Comparison of ENCODE assay signal across 8 cellular contexts in the genomic region with DNA sequence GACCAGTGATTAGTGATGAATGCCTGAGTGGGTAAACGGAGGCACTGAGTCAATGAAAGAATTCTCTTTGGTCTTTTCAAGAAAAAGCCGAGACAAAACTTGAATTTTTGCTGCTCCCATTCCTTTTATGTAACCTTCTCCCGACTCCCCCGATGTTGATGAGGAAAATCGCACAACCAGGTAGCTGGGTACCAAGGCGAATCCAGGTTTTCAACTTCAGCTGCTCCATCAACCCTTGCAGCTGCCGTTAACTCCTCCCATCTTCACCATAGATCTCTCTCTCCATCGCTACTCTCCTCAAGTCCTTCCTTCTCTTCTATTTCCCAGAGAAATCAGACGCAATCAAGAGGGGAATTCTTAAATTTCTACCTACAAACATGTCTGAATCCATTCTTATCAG. TPM values are rescaled to one million over a fixed set of nuclear protein-coding genes. Genes with fewer than 3 reads are reported as not detected.
DNase-seq lines count a peak whose midpoint lies in the region; ATAC-seq and TF ChIP-seq lines count a peak whose summit lies in the region.

No MANE protein-coding gene starts in this region.

- no peaks in the 10 kb centered on the region for H3K9me3 Mint-ChIP-seq in CD4-positive, CD25-positive, alpha-beta regulatory T cell

- H2BK5ac ChIP-seq in IMR-90 (ENCODE audit: low read depth, low read length, poor library complexity, severe bottlenecking) (no peak overlapping the region), neuronal stem cell (ENCODE audit: low read length) (no peak overlapping the region)

- intact Hi-C loops in IMR-90 (cut with micrococcal nuclease) = no loop called here

- H3K9ac ChIP-seq in IMR-90 (ENCODE audit: low read depth, low read length) = no peak overlapping the region
- no peak overlapping the region for H3K9ac ChIP-seq in neuronal stem cell (ENCODE audit: low read depth, low read length, poor library complexity)

- in situ Hi-C loops in IMR-90 (cut with MboI; ENCODE audit: low sequenced_read_pairs) = no loop called here

- no peak overlapping the region for H3K23ac ChIP-seq in IMR-90 (ENCODE audit: low read depth, low read length)
- no peak overlapping the region for H3K23ac ChIP-seq in neuronal stem cell (ENCODE audit: low read depth, low read length, poor library complexity)

- H2BK12ac ChIP-seq in neuronal stem cell (ENCODE audit: low read length) = no peak overlapping the region

- H3K4ac ChIP-seq in IMR-90 (ENCODE audit: low read depth, low read length) (no peak overlapping the region), neuronal stem cell (ENCODE audit: low read length) (no peak overlapping the region)

- peaks cover 0 to 6% (median 2%) of the 10 kb centered on the region in 4 donors for H3K4me1 Mint-ChIP-seq in CD4-positive, CD25-positive, alpha-beta regulatory T cell

- H3K4me1 ChIP-seq in CD4-positive, CD25-positive, alpha-beta regulatory T cell (ENCODE audit: control insufficient read depth, insufficient read depth, low read length, poor library complexity, severe bottlenecking) = peaks cover 20% of the 10 kb centered on the region
- H3K4me1 ChIP-seq in IMR-90 (ENCODE audit: control insufficient read depth, insufficient read depth, low read length) (peaks cover 6% of the 10 kb centered on the region; the same call in 1 of the 2 replicates), neuronal stem cell (ENCODE audit: control insufficient read depth in 2 of 2, insufficient read depth in 1 of 2, low read depth in 1 of 2, low read length in 2 of 2) (peaks cover 8 to 24% of the 10 kb centered on the region in 2 donors)
- H3K4me1 ChIP-seq in effector memory CD4-positive, alpha-beta T cell (ENCODE audit: control insufficient read depth, insufficient read depth, low read length, poor library complexity, severe bottlenecking) = peaks cover 12% of the 10 kb centered on the region

- POLR2A ChIA-PET in IMR-90 (lab: Charles Lee; ENCODE audit: unreplicated experiment) = no interaction called here

- H4K91ac ChIP-seq in IMR-90 (ENCODE audit: insufficient read depth, low read depth, low read length) = no peak overlapping the region
- H4K91ac ChIP-seq in neuronal stem cell (ENCODE audit: low read depth, low read length, poor library complexity) = no peak overlapping the region

- no peak for DNase-seq in CD4-positive, CD25-positive, alpha-beta regulatory T cell
- no peak for DNase-seq in IMR-90
- DNase-seq in effector memory CD4-positive, alpha-beta T cell = no peak
- DNase-seq in neuronal stem cell (ENCODE audit: low spot score) = no peak
- DNase-seq in NCI-H146 (lab: John Stamatoyannopoulos, UW) = no peak

- no peak overlapping the region for H3K14ac ChIP-seq in IMR-90 (replicated peaks; ENCODE audit: low read depth, low read length)
- no peak overlapping the region for H3K14ac ChIP-seq in neuronal stem cell (ENCODE audit: low read length)

- H3K18ac ChIP-seq in IMR-90 (ENCODE audit: low read depth, low read length) (no peak overlapping the region), neuronal stem cell (ENCODE audit: low read length) (no peak overlapping the region)

- no peak overlapping the region for H2AK5ac ChIP-seq in IMR-90 (ENCODE audit: low read depth, low read length)
- no peak overlapping the region for H2AK5ac ChIP-seq in neuronal stem cell (ENCODE audit: low read depth, low read length)

- H2AFZ ChIP-seq in IMR-90 (replicated peaks; ENCODE audit: low read length, poor library complexity) = peak overlapping the region; percentile 98
- peak overlapping the region; percentile 92 for H2AFZ ChIP-seq in neuronal stem cell (ENCODE audit: low read length)

- H3K79me1 ChIP-seq in IMR-90 (ENCODE audit: low read depth in 1 of 2, low read length in 2 of 2) (no peaks in the 10 kb centered on the region), neuronal stem cell (ENCODE audit: low read depth, low read length) (no peaks in the 10 kb centered on the region)

- H4K20me1 ChIP-seq in IMR-90 (ENCODE audit: insufficient read depth, low read length) = no peaks in the 10 kb centered on the region

- no peak overlapping the region for H3K4me3 Mint-ChIP-seq in CD4-positive, CD25-positive, alpha-beta regulatory T cell

- H3K27me3 Mint-ChIP-seq in CD4-positive, CD25-positive, alpha-beta regulatory T cell = peaks cover 5% of the 10 kb centered on the region

- no peak overlapping the region for H3K56ac ChIP-seq in IMR-90 (ENCODE audit: extremely low read depth, insufficient read depth, low read length)

- no peaks in the 10 kb centered on the region for H3K36me3 ChIP-seq in CD4-positive, CD25-positive, alpha-beta regulatory T cell (ENCODE audit: control insufficient read depth, insufficient read depth, low read length)
- H3K36me3 ChIP-seq in IMR-90 (ENCODE audit: control insufficient read depth, insufficient read depth, low read length) = no peaks in the 10 kb centered on the region
- no peaks in the 10 kb centered on the region for H3K36me3 ChIP-seq in effector memory CD4-positive, alpha-beta T cell (ENCODE audit: control insufficient read depth, insufficient read depth, low read length)
- H3K36me3 ChIP-seq in neuronal stem cell (replicated peaks in 1 of 2; ENCODE audit: control insufficient read depth in 2 of 2, insufficient read depth in 2 of 2, low read length in 2 of 2) = no peaks in the 10 kb centered on the region

- H4K8ac ChIP-seq in IMR-90 (ENCODE audit: low read depth in 2 of 2, low read length in 2 of 2) = no peak overlapping the region
- H4K8ac ChIP-seq in neuronal stem cell (ENCODE audit: low read depth, low read length) = no peak overlapping the region

- no peak for ATAC-seq in CD4-positive, CD25-positive, alpha-beta regulatory T cell (ENCODE audit: low read depth in 2 of 2)
- ATAC-seq in IMR-90 (ENCODE audit: low read depth) (no peak), GM21723 (IDR thresholded peaks at IDR 0.05; ENCODE audit: unreplicated experiment) (no peak), HG02852 (IDR thresholded peaks at IDR 0.05; ENCODE audit: unreplicated experiment) (no peak), GM18498 (IDR thresholded peaks at IDR 0.05; ENCODE audit: unreplicated experiment) (no peak)

- no peaks in the 10 kb centered on the region for H3K9me3 ChIP-seq in CD4-positive, CD25-positive, alpha-beta regulatory T cell (ENCODE audit: control insufficient read depth in 2 of 2, low read length in 2 of 2)
- H3K9me3 ChIP-seq in IMR-90 (ENCODE audit: control insufficient read depth, insufficient read depth, low read length) (no peaks in the 10 kb centered on the region), neuronal stem cell (replicated peaks in 1 of 2; ENCODE audit: control insufficient read depth in 2 of 2, insufficient read depth in 1 of 2, low read depth in 1 of 2, low read length in 2 of 2) (no peaks in the 10 kb centered on the region)
- no peaks in the 10 kb centered on the region for H3K9me3 ChIP-seq in effector memory CD4-positive, alpha-beta T cell (ENCODE audit: control insufficient read depth, low read length)

- no peak overlapping the region for H2AK9ac ChIP-seq in IMR-90 (replicated peaks; ENCODE audit: low read depth, low read length, poor library complexity)

- H3K36me3 Mint-ChIP-seq in CD4-positive, CD25-positive, alpha-beta regulatory T cell = no peaks in the 10 kb centered on the region

- H3K27ac Mint-ChIP-seq in CD4-positive, CD25-positive, alpha-beta regulatory T cell = no peak overlapping the region

- H3K4me3 ChIP-seq in CD4-positive, CD25-positive, alpha-beta regulatory T cell (ENCODE audit: low read depth, low read length) = peak overlapping the region; percentile 73
- H3K4me3 ChIP-seq in IMR-90 (ENCODE audit: insufficient read depth, low read depth, low read length) (peak overlapping the region; percentile 23; the same call in 1 of the 2 replicates), neuronal stem cell (ENCODE audit: low read length in 2 of 2) (peak overlapping the region; percentile 50 to 73)
- peak overlapping the region; percentile 64 for H3K4me3 ChIP-seq in effector memory CD4-positive, alpha-beta T cell (ENCODE audit: insufficient read depth, low read depth, low read length, poor library complexity, severe bottlenecking)

- TF ChIP-seq POLR2A in IMR-90 (IDR thresholded peaks at IDR 0.05; ENCODE audit: low read depth, low read length) = no peak

- dilution Hi-C loops in IMR-90 (cut with HindIII; ENCODE audit: low sequenced_read_pairs, unreplicated experiment) = no loop called here

- H3K4me2 ChIP-seq in IMR-90 (ENCODE audit: low read depth, low read length) (peak overlapping the region; percentile 79), neuronal stem cell (ENCODE audit: insufficient read depth, low read length, poor library complexity, severe bottlenecking) (peak overlapping the region; percentile 99)

- no peaks in the 10 kb centered on the region; the same call in 1 of the 2 replicates for H3K9me1 ChIP-seq in IMR-90 (ENCODE audit: insufficient read depth, low read length)

- no peak for TF ChIP-seq CTCF in IMR-90 (conservative IDR thresholded peaks at IDR 0.05; ENCODE audit: low read depth, low read length)

- H2BK15ac ChIP-seq in IMR-90 (ENCODE audit: low read depth, low read length) (no peak overlapping the region), neuronal stem cell (ENCODE audit: low read length) (no peak overlapping the region)

- no peak for TF ChIP-seq RAD21 in IMR-90 (IDR thresholded peaks at IDR 0.05; ENCODE audit: low read length)

- H2BK120ac ChIP-seq in IMR-90 (ENCODE audit: low read depth, low read length) (no peak overlapping the region), neuronal stem cell (ENCODE audit: low read depth, low read length) (no peak overlapping the region)

- no peak overlapping the region for H4K5ac ChIP-seq in IMR-90 (ENCODE audit: low read depth, low read length)

- CTCF ChIA-PET in IMR-90 (lab: Yijun Ruan, JAX) = interaction anchor here (1.3 to 3.2 kb wide), 4 partner anchors 8 to 93 kb away, joined by 3 to 23 read pairs (median 7); no protein-coding TSS in a partner anchor

- WGBS in IMR-90 (ENCODE audit: extremely low coverage in 2 of 2, insufficient read length in 1 of 2), 2 experiments = 0% methylated on average over 1 of the region's 9 CpGs; no CpG with 5 or more reads in 1 of the 2 experiments
- no CpG with 5 or more reads among the region's 9 CpGs for WGBS in neuronal stem cell (ENCODE audit: extremely low coverage in 2 of 2, insufficient read length in 2 of 2, insufficient replicate concordance in 1 of 2), 2 donors

- BruUV-seq in IMR-90 (replicated peaks; lab: Mats Ljungman, UMichigan) = no TSS peak

- peaks cover 19% of the 10 kb centered on the region for H3K27me3 ChIP-seq in CD4-positive, CD25-positive, alpha-beta regulatory T cell (ENCODE audit: control insufficient read depth, insufficient read depth, low read length)
- H3K27me3 ChIP-seq in IMR-90 (ENCODE audit: control insufficient read depth, insufficient read depth, low read length) (peaks cover 20% of the 10 kb centered on the region), neuronal stem cell (ENCODE audit: control insufficient read depth in 3 of 3, insufficient read depth in 3 of 3, low read depth in 1 of 3, low read length in 3 of 3) (peaks cover 0 to 48% (median 4%) of the 10 kb centered on the region in 3 experiments)
- no peaks in the 10 kb centered on the region for H3K27me3 ChIP-seq in effector memory CD4-positive, alpha-beta T cell (replicated peaks; ENCODE audit: control insufficient read depth, insufficient read depth, low read length, poor library complexity, severe bottlenecking)

- H2BK20ac ChIP-seq in IMR-90 (ENCODE audit: low read depth, low read length) = no peak overlapping the region

- no peak overlapping the region for H3K27ac ChIP-seq in CD4-positive, CD25-positive, alpha-beta regulatory T cell (ENCODE audit: insufficient read depth, low read length, poor library complexity, severe bottlenecking)
- H3K27ac ChIP-seq in IMR-90 (ENCODE audit: insufficient read depth, low read length) (no peak overlapping the region), neuronal stem cell (replicated peaks; ENCODE audit: low read length) (no peak overlapping the region)
- H3K27ac ChIP-seq in effector memory CD4-positive, alpha-beta T cell (ENCODE audit: insufficient read depth, low read length, poor library complexity, severe bottlenecking) = peak overlapping the region; percentile 36

RNA-seq across cellular contexts. Expression of gene USP2, which starts 0.6 kb away (rescaled TPM):
- 1.6 TPM for total RNA-seq in CD4-positive, CD25-positive, alpha-beta regulatory T cell
- polyA plus RNA-seq in CD4-positive, CD25-positive, alpha-beta regulatory T cell = under 1 TPM in 1 of 4 donors, not detected in 3; 0.22 TPM
- total RNA-seq in IMR-90 (2012; rRNA removed) = under 0.01 and 0.18 TPM in 2 replicates
- 0.63 and 0.79 TPM in 2 replicates for polyA plus RNA-seq in IMR-90 (2012; rRNA removed)
- polyA plus RNA-seq in IMR-90 (2012; cell fraction: cytosol; rRNA removed) = 0.25 and 0.74 TPM in 2 replicates
- polyA plus RNA-seq in IMR-90 (2012; cell fraction: nucleus; rRNA removed; ENCODE audit: low replicate concordance) = 1.8 and 3.1 TPM in 2 replicates
- 4.2 TPM for polyA plus RNA-seq in neuronal stem cell (2013, experiment 1 of 2)
- 4.4 TPM for polyA plus RNA-seq in neuronal stem cell (2013, experiment 2 of 2)

RNA-seq across cellular contexts. Expression of gene MFRP, which starts 35.6 kb away (rescaled TPM):
- total RNA-seq in CD4-positive, CD25-positive, alpha-beta regulatory T cell = not detected
- polyA plus RNA-seq in CD4-positive, CD25-positive, alpha-beta regulatory T cell = not detected
- total RNA-seq in IMR-90 (2012; rRNA removed) = not detected in 2 replicates
- polyA plus RNA-seq in IMR-90 (2012; rRNA removed) = not detected in 2 replicates
- 0.02 and 0.05 TPM in 2 replicates for polyA plus RNA-seq in IMR-90 (2012; cell fraction: cytosol; rRNA removed)
- not detected in 2 replicates for polyA plus RNA-seq in IMR-90 (2012; cell fraction: nucleus; rRNA removed; ENCODE audit: low replicate concordance)
- polyA plus RNA-seq in neuronal stem cell (2013, experiment 1 of 2) = not detected
- not detected for polyA plus RNA-seq in neuronal stem cell (2013, experiment 2 of 2)

RNA-seq across cellular contexts. Expression of gene THY1, which starts 40.9 kb away (rescaled TPM):
- total RNA-seq in CD4-positive, CD25-positive, alpha-beta regulatory T cell = not detected
- not detected for polyA plus RNA-seq in CD4-positive, CD25-positive, alpha-beta regulatory T cell
- total RNA-seq in IMR-90 (2012; rRNA removed) = 703 and 816 TPM in 2 replicates
- 1,657 and 2,603 TPM in 2 replicates for polyA plus RNA-seq in IMR-90 (2012; rRNA removed)
- polyA plus RNA-seq in IMR-90 (2012; cell fraction: cytosol; rRNA removed) = 329 and 2,274 TPM in 2 replicates
- polyA plus RNA-seq in IMR-90 (2012; cell fraction: nucleus; rRNA removed; ENCODE audit: low replicate concordance) = 846 and 954 TPM in 2 replicates
- 85.1 TPM for polyA plus RNA-seq in neuronal stem cell (2013, experiment 1 of 2)
- polyA plus RNA-seq in neuronal stem cell (2013, experiment 2 of 2) = 84.3 TPM

RNA-seq across cellular contexts. Expression of gene C1QTNF5, which starts 41.4 kb away (rescaled TPM):
- not detected for total RNA-seq in CD4-positive, CD25-positive, alpha-beta regulatory T cell
- polyA plus RNA-seq in CD4-positive, CD25-positive, alpha-beta regulatory T cell = not detected
- total RNA-seq in IMR-90 (2012; rRNA removed) = 1.9 and 2.0 TPM in 2 replicates
- 5.4 and 5.8 TPM in 2 replicates for polyA plus RNA-seq in IMR-90 (2012; rRNA removed)
- polyA plus RNA-seq in IMR-90 (2012; cell fraction: cytosol; rRNA removed) = 5.1 and 9.5 TPM in 2 replicates
- 5.6 and 7.4 TPM in 2 replicates for polyA plus RNA-seq in IMR-90 (2012; cell fraction: nucleus; rRNA removed; ENCODE audit: low replicate concordance)
- 3.1 TPM for polyA plus RNA-seq in neuronal stem cell (2013, experiment 1 of 2)
- 3.3 TPM for polyA plus RNA-seq in neuronal stem cell (2013, experiment 2 of 2)

RNA-seq across cellular contexts. Expression of gene RNF26, which starts 47.8 kb away (rescaled TPM):
- total RNA-seq in CD4-positive, CD25-positive, alpha-beta regulatory T cell = 21.0 TPM
- polyA plus RNA-seq in CD4-positive, CD25-positive, alpha-beta regulatory T cell = 10 to 100 TPM; 27.5 to 38.3 (median 37.4) TPM
- total RNA-seq in IMR-90 (2012; rRNA removed) = 3.4 and 3.6 TPM in 2 replicates
- 36.7 and 38.1 TPM in 2 replicates for polyA plus RNA-seq in IMR-90 (2012; rRNA removed)
- 34.0 and 44.0 TPM in 2 replicates for polyA plus RNA-seq in IMR-90 (2012; cell fraction: cytosol; rRNA removed)
- polyA plus RNA-seq in IMR-90 (2012; cell fraction: nucleus; rRNA removed; ENCODE audit: low replicate concordance) = 7.8 and 14.3 TPM in 2 replicates
- polyA plus RNA-seq in neuronal stem cell (2013, experiment 1 of 2) = 79.3 TPM
- polyA plus RNA-seq in neuronal stem cell (2013, experiment 2 of 2) = 79.8 TPM

Comparison
In these comparisons a context has a peak if more than half of its experiments do, and no peak if none do; other contexts are left out.
1. H3K4me3 ChIP-seq: peak in every context shown above with its lines; median percentile 73 in CD4-positive, CD25-positive, alpha-beta regulatory T cell; 64 in effector memory CD4-positive, alpha-beta T cell; 62 in neuronal stem cell; 23 in IMR-90.
2. RNA of gene THY1, which starts 40.9 kb away (total RNA-seq): 703 to 816 TPM in IMR-90; not detected in CD4-positive, CD25-positive, alpha-beta regulatory T cell (single experiment); every median in the first group is over 100 times any median in the second.